In the genomic region with DNA sequence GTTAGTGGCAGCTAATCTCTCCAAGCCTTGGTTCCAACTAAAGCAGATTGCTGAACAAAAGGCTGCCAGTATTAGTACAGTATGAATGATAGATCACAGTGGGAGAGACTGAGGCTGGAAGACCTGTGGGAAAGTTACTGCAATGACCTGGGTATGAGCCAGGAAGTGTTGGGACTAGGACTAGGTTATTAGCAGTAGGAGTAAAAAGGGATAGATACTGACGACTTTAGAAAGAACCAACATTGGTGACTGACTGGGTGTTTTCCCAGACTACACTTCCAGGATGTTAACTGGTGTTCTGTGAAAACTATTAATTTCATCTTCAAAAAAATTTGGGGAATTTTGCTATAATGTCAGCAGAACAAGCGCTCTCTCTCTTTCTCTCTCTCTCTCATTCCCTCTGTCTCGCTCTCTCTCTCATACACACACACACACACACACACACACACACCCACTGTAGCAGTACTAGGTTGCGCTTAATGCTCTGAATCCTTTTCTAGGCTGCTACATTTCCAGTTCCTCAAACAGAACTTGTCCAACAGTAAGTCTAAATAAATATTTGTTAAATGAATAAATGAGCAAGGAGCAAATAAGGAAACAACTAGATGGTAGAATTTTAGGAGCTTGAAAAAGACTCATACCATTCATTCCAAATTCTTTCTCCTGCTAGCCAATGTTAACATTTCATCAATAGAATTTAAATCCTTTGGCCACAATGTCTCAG, we compare ENCODE assay signal across 21 cellular contexts. TPM values are rescaled to one million over a fixed set of nuclear protein-coding genes. Genes with fewer than 3 reads are reported as not detected.
"Had no signal": no experiment of that assay in that cellular context is flagged by ENCODE, and none has a peak within 500 bp of the region (broad histone marks: within the 10 kb centered on the region; RNA-seq: fewer than 3 reads in every experiment).

No MANE protein-coding gene starts in this region.

- H3K27me3 ChIP-seq: colonic mucosa, esophagus squamous epithelium, gastrocnemius medialis, tibial artery had no signal

- H3K9me3 ChIP-seq: colonic mucosa, esophagus squamous epithelium, gastrocnemius medialis, tibial artery had no signal

- H3K36me3 ChIP-seq: colonic mucosa, esophagus squamous epithelium, gastrocnemius medialis, left ventricle myocardium inferior, tibial artery had no signal

- H3K4me3 ChIP-seq: colonic mucosa, dorsolateral prefrontal cortex, esophagus squamous epithelium, gastrocnemius medialis, left ventricle myocardium inferior, tibial artery had no signal

- ATAC-seq: effector memory CD8-positive, alpha-beta T cell; gastrocnemius medialis; naive thymus-derived CD8-positive, alpha-beta T cell; right cardiac atrium; stimulated activated naive CD8-positive, alpha-beta T cell treated with anti-CD3 and anti-CD28 coated beads, Interleukin-15, amount 100 ng/mL, for 72 hours; WTC11 had no signal

- DNase-seq: activated T-cell treated with anti-CD3 and anti-CD28 coated beads, Interleukin-2, amount 50 U/mL, for 1 hour; colonic mucosa; dorsolateral prefrontal cortex; effector memory CD8-positive, alpha-beta T cell; esophagus squamous epithelium; gastrocnemius medialis; hippocampal formation; left ventricle myocardium inferior; naive thymus-derived CD8-positive, alpha-beta T cell; right cardiac atrium; stimulated activated CD4-positive, alpha-beta T cell treated with anti-CD3 and anti-CD28 coated beads, Interleukin-12 subunit alpha, Interleukin-12 subunit beta, amount 100 ng/mL, for 4 hours; stimulated activated naive CD8-positive, alpha-beta T cell treated with anti-CD3 and anti-CD28 coated beads, Interleukin-15, amount 100 ng/mL, for 72 hours; tibial artery had no signal

- H3K4me1 ChIP-seq: colonic mucosa, esophagus squamous epithelium, gastrocnemius medialis, left ventricle myocardium inferior had no signal

RNA-seq across cellular contexts. Expression of a gene that starts 47.6 kb away (rescaled TPM):
- total RNA-seq: colonic mucosa; endothelial cell of umbilical vein; esophagus squamous epithelium; gastrocnemius medialis; lung microvascular endothelial cell; mesothelial cell of epicardium; naive thymus-derived CD8-positive, alpha-beta T cell; osteocyte; pulmonary artery endothelial cell; skeletal muscle tissue; ureter had no signal
